Comparison of ENCODE assay signal across 33 cellular contexts in the genomic region with DNA sequence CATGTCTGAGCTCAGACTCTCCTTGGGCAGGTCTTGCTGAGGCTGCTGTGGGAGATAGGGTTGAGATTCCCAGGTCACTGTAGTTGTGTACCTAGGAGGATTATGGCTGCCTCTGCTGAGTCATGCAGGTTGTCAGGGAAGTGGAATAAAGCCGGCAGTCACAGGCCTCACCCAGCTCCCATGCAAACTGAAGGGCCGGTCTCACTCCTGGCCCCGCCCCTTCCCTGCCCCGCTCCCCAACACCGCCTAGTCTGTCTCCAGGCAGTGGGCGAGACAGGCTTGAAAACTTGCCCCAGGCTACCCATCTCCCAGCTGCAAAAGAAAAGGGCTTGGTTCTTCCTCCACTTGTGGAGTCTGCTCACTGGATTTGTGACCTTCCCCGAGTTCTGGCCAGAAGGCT. TPM values are rescaled to one million over a fixed set of nuclear protein-coding genes. Genes with fewer than 3 reads are reported as not detected.
DNase-seq lines count a peak whose midpoint lies in the region; ATAC-seq and TF ChIP-seq lines count a peak whose summit lies in the region.
"Had no signal": no experiment of that assay in that cellular context is flagged by ENCODE, and none has a peak within 500 bp of the region (broad histone marks: within the 10 kb centered on the region; RNA-seq: fewer than 3 reads in every experiment).

No MANE protein-coding gene starts in this region.

- no peak overlapping the region for H3K27ac Mint-ChIP-seq in neural progenitor cell
- H3K27ac Mint-ChIP-seq in naive thymus-derived CD4-positive, alpha-beta T cell = no peak overlapping the region
- H3K27ac Mint-ChIP-seq: activated naive CD8-positive, alpha-beta T cell treated with anti-CD3 and anti-CD28 coated beads, Interleukin-2, amount 10 ng/mL, durations not matched to agents 7 days and 5 days; activated T-cell treated with anti-CD3 and anti-CD28 coated beads, Interleukin-2, amount 50 U/mL, for 24 hours; mesothelial cell of epicardium; naive B cell; T-helper 17 cell had no signal

- H3K9ac ChIP-seq in mammary epithelial cell (ENCODE audit: insufficient read depth, low read length) = no peak overlapping the region
- no peak overlapping the region for H3K9ac ChIP-seq in neural progenitor cell
- H3K9ac ChIP-seq: KMS-11, SK-N-SH had no signal

- in situ Hi-C loops in mammary epithelial cell (cut with MboI; ENCODE audit: low sequenced_read_pairs in 2 of 2) = no loop called here

- H2AFZ ChIP-seq in mammary epithelial cell (ENCODE audit: low read depth, low read length) (peak overlapping the region; percentile 77), neural progenitor cell (replicated peaks) (peak overlapping the region; percentile 50)

- POLR2A ChIA-PET in naive thymus-derived CD4-positive, alpha-beta T cell (lab: Charles Lee) = no interaction called here

- no TSS peak for BruUV-seq in mammary epithelial cell (replicated peaks; lab: Mats Ljungman, UMichigan)

- no peaks in the 10 kb centered on the region for H3K4me1 Mint-ChIP-seq in neural progenitor cell
- no peaks in the 10 kb centered on the region for H3K4me1 Mint-ChIP-seq in naive thymus-derived CD4-positive, alpha-beta T cell
- H3K4me1 Mint-ChIP-seq: mesothelial cell of epicardium had no signal

- no peaks in the 10 kb centered on the region for H3K36me3 Mint-ChIP-seq in neural progenitor cell
- H3K36me3 Mint-ChIP-seq in naive thymus-derived CD4-positive, alpha-beta T cell = no peaks in the 10 kb centered on the region
- H3K36me3 Mint-ChIP-seq: mesothelial cell of epicardium, naive B cell had no signal

- H3K4me1 ChIP-seq in mammary epithelial cell (ENCODE audit: insufficient read depth, low read length) (no peaks in the 10 kb centered on the region), neural progenitor cell (no peaks in the 10 kb centered on the region)
- no peaks in the 10 kb centered on the region for H3K4me1 ChIP-seq in naive thymus-derived CD4-positive, alpha-beta T cell (ENCODE audit: control insufficient read depth in 2 of 2, insufficient read depth in 2 of 2, low read length in 2 of 2)
- H3K4me1 ChIP-seq: psoas muscle, sigmoid colon, thyroid gland had no signal

- dilution Hi-C loops in mammary epithelial cell (cut with HindIII; ENCODE audit: low sequenced_read_pairs) = no loop called here

- H3K27me3 Mint-ChIP-seq in neural progenitor cell (ENCODE audit: insufficient read depth, low read depth) = no peaks in the 10 kb centered on the region
- H3K27me3 Mint-ChIP-seq in naive thymus-derived CD4-positive, alpha-beta T cell = peaks cover 7 to 64% (median 38%) of the 10 kb centered on the region in 5 donors

- H3K9me3 Mint-ChIP-seq in neural progenitor cell = peaks cover 17% of the 10 kb centered on the region
- peaks cover 0 to 6% (median 0%) of the 10 kb centered on the region in 11 donors for H3K9me3 Mint-ChIP-seq in naive thymus-derived CD4-positive, alpha-beta T cell
- H3K9me3 Mint-ChIP-seq: activated T-cell treated with anti-CD3 and anti-CD28 coated beads, Interleukin-2, amount 50 U/mL, for 24 hours had no signal

- H3K27ac ChIP-seq in mammary epithelial cell (ENCODE audit: insufficient read depth, low read depth, low read length) (no peak overlapping the region), neural progenitor cell (no peak overlapping the region)
- H3K27ac ChIP-seq in naive thymus-derived CD4-positive, alpha-beta T cell (ENCODE audit: low read depth, low read length) = no peak overlapping the region
- H3K27ac ChIP-seq: coronary artery, KMS-11, psoas muscle, RWPE1, sigmoid colon, thyroid gland had no signal

- WGBS in mammary epithelial cell (ENCODE audit: low coverage, missing lambda C conversion rate) = 80% methylated on average over 3 of the region's 7 CpGs

- ATAC-seq in naive thymus-derived CD4-positive, alpha-beta T cell = no peak
- no peak for ATAC-seq in GM19455 (IDR thresholded peaks at IDR 0.05; ENCODE audit: unreplicated experiment)
- ATAC-seq: psoas muscle, T-helper 17 cell had no signal

- CTCF ChIA-PET in mammary epithelial cell (lab: Charles Lee; ENCODE audit: low non-redundant PET) = no interaction called here
- CTCF ChIA-PET in naive thymus-derived CD4-positive, alpha-beta T cell (lab: Charles Lee) = no interaction called here

- DNase-seq in ELF-1 (ENCODE audit: low read depth, low spot score) = peak; percentile 44
- peak; percentile 62 for DNase-seq in LoVo (ENCODE audit: low spot score)
- DNase-seq in mammary epithelial cell = peak; percentile 6
- DNase-seq in neural progenitor cell (ENCODE audit: low spot score) = no peak
- no peak for DNase-seq in activated T-cell treated with anti-CD3 and anti-CD28 coated beads, Interleukin-2, amount 50 U/mL, for 48 hours
- DNase-seq in naive thymus-derived CD4-positive, alpha-beta T cell = no peak
- DNase-seq: activated gamma-delta T cell; activated naive CD8-positive, alpha-beta T cell treated with anti-CD3 and anti-CD28 coated beads, Interleukin-2, amount 10 ng/mL, durations not matched to agents 7 days and 5 days; activated T-cell treated with anti-CD3 and anti-CD28 coated beads, Interleukin-2, amount 50 U/mL, for 24 hours; aorta; DMS153; effector memory CD4-positive, alpha-beta T cell; erythroblast; GF-D8; head of caudate nucleus; naive B cell; NCI-H1694; NCI-H82; psoas muscle; sigmoid colon; SK-N-SH; stimulated activated CD4-positive, alpha-beta T cell treated with anti-CD3 and anti-CD28 coated beads, Interleukin-4, amount 100 ng/mL, for 1 hour; T-helper 17 cell; thyroid gland had no signal

- H3K4me3 Mint-ChIP-seq in neural progenitor cell = no peak overlapping the region
- no peak overlapping the region for H3K4me3 Mint-ChIP-seq in naive thymus-derived CD4-positive, alpha-beta T cell
- H3K4me3 Mint-ChIP-seq: activated naive CD8-positive, alpha-beta T cell treated with anti-CD3 and anti-CD28 coated beads, Interleukin-2, amount 10 ng/mL, durations not matched to agents 7 days and 5 days; activated T-cell treated with anti-CD3 and anti-CD28 coated beads, Interleukin-2, amount 50 U/mL, for 24 hours; mesothelial cell of epicardium; T-helper 17 cell had no signal

- no peaks in the 10 kb centered on the region for H3F3A ChIP-seq in neural progenitor cell (ENCODE audit: low read depth)

- H4K20me1 ChIP-seq in mammary epithelial cell (ENCODE audit: insufficient read depth, low read length) (no peaks in the 10 kb centered on the region), neural progenitor cell (ENCODE audit: low read depth) (no peaks in the 10 kb centered on the region)

- no peaks in the 10 kb centered on the region for H3K27me3 ChIP-seq in mammary epithelial cell (ENCODE audit: insufficient read depth, low read length)
- no peaks in the 10 kb centered on the region for H3K27me3 ChIP-seq in neural progenitor cell
- H3K27me3 ChIP-seq in naive thymus-derived CD4-positive, alpha-beta T cell (ENCODE audit: control insufficient read depth in 2 of 2, insufficient read depth in 2 of 2, low read length in 2 of 2) = no peaks in the 10 kb centered on the region
- H3K27me3 ChIP-seq: sigmoid colon, thyroid gland had no signal

- TF ChIP-seq CTCF in mammary epithelial cell (conservative IDR thresholded peaks at IDR 0.05 in 1 of 2, IDR thresholded peaks at IDR 0.05 in 1 of 2; ENCODE audit: extremely low read depth in 1 of 2, insufficient read depth in 1 of 2, low read depth in 1 of 2, low read length in 2 of 2) (no peak), neural progenitor cell (IDR thresholded peaks at IDR 0.05) (no peak)

- H3K36me3 ChIP-seq in mammary epithelial cell (ENCODE audit: insufficient read depth, low read length) = no peaks in the 10 kb centered on the region
- no peaks in the 10 kb centered on the region for H3K36me3 ChIP-seq in neural progenitor cell
- no peaks in the 10 kb centered on the region for H3K36me3 ChIP-seq in naive thymus-derived CD4-positive, alpha-beta T cell (ENCODE audit: control insufficient read depth in 2 of 3, insufficient read depth in 3 of 3, low read length in 3 of 3)
- H3K36me3 ChIP-seq: sigmoid colon, thyroid gland had no signal

- no peak overlapping the region for H3K4me3 ChIP-seq in mammary epithelial cell (replicated peaks in 1 of 3; ENCODE audit: insufficient read depth in 1 of 3, low read depth in 2 of 3, low read length in 3 of 3)
- no peak overlapping the region for H3K4me3 ChIP-seq in neural progenitor cell
- no peak overlapping the region for H3K4me3 ChIP-seq in naive thymus-derived CD4-positive, alpha-beta T cell (ENCODE audit: low read length)
- H3K4me3 ChIP-seq: coronary artery, psoas muscle, sigmoid colon, thyroid gland had no signal

- H3K9me3 ChIP-seq in mammary epithelial cell (replicated peaks; ENCODE audit: insufficient read depth, low read length) (no peaks in the 10 kb centered on the region), neural progenitor cell (ENCODE audit: low read depth) (no peaks in the 10 kb centered on the region)
- no peaks in the 10 kb centered on the region for H3K9me3 ChIP-seq in naive thymus-derived CD4-positive, alpha-beta T cell (ENCODE audit: control insufficient read depth in 2 of 3, low read length in 3 of 3)
- H3K9me3 ChIP-seq: psoas muscle, sigmoid colon, SK-N-SH, thyroid gland had no signal

- intact Hi-C loops in mammary epithelial cell (cut with micrococcal nuclease) = no loop called here
- intact Hi-C loops in naive thymus-derived CD4-positive, alpha-beta T cell (cut with micrococcal nuclease) = no loop called here

- H3K79me2 ChIP-seq in mammary epithelial cell (ENCODE audit: insufficient read depth, low read length) (no peaks in the 10 kb centered on the region), neural progenitor cell (ENCODE audit: low read depth) (no peaks in the 10 kb centered on the region)

- H3K4me2 ChIP-seq in mammary epithelial cell (ENCODE audit: insufficient read depth, low read depth, low read length) (no peak overlapping the region), neural progenitor cell (no peak overlapping the region)
- H3K4me2 ChIP-seq: KMS-11, SK-N-SH had no signal

RNA-seq across cellular contexts. Expression of a gene that starts 41.6 kb away (rescaled TPM):
- total RNA-seq in mammary epithelial cell (10 to 100 TPM; 10.0 to 21.6 TPM), neural progenitor cell (ENCODE audit: low replicate concordance) (34.9 and 59.5 TPM in 2 replicates)
- polyA plus RNA-seq in mammary epithelial cell = 11.1 TPM
- polyA minus RNA-seq in mammary epithelial cell = 5.5 TPM
- total RNA-seq in naive thymus-derived CD4-positive, alpha-beta T cell = 10 to 100 TPM in 3 of 5 experiments, 1 to 10 TPM in 2; 8.4 to 16.5 (median 14.3) TPM
- polyA plus RNA-seq in naive thymus-derived CD4-positive, alpha-beta T cell = 10 to 100 TPM; 42.9 to 67.8 TPM

RNA-seq across cellular contexts. Expression of a gene that starts 51.3 kb away (rescaled TPM):
- total RNA-seq in mammary epithelial cell (under 1 TPM; 0.21 to 0.33 TPM), neural progenitor cell (ENCODE audit: low replicate concordance) (not detected in 2 replicates)
- polyA plus RNA-seq in mammary epithelial cell = 0.07 TPM
- polyA minus RNA-seq in mammary epithelial cell = not detected
- total RNA-seq in naive thymus-derived CD4-positive, alpha-beta T cell = not detected
- not detected for polyA plus RNA-seq in naive thymus-derived CD4-positive, alpha-beta T cell
- total RNA-seq: activated naive CD8-positive, alpha-beta T cell treated with anti-CD3 and anti-CD28 coated beads, Interleukin-2, amount 10 ng/mL, durations not matched to agents 7 days and 5 days; kidney epithelial cell; liver; psoas muscle; T-helper 17 cell had no signal
- polyA plus RNA-seq: AG04450, aorta, BJ, liver, psoas muscle, SK-N-SH had no signal

Comparison
In these comparisons a context has a peak if more than half of its experiments do, and no peak if none do; other contexts are left out.
1. DNase-seq: peak in ELF-1 (single experiment), LoVo (single experiment) and mammary epithelial cell (single experiment); none in neural progenitor cell (single experiment), activated T-cell treated with anti-CD3 and anti-CD28 coated beads, Interleukin-2, amount 50 U/mL, for 48 hours (0 of 2) and naive thymus-derived CD4-positive, alpha-beta T cell (0 of 9).